Comparison of ENCODE assay signal across 18 cellular contexts in genomic region chr1:29832471-29832870, GRCh38.
"Had no signal": no experiment of that assay in that cellular context is flagged by ENCODE, and none has a peak within 500 bp of the region (broad histone marks: within the 10 kb centered on the region; RNA-seq: fewer than 3 reads in every experiment).

No MANE protein-coding gene starts in this region.

- H3K9me3 ChIP-seq: breast epithelium had no signal

- H3K27ac ChIP-seq: breast epithelium, KMS-11 had no signal

- ATAC-seq: activated CD4-positive, CD25-positive, alpha-beta regulatory T cell treated with anti-CD3 and anti-CD28 coated beads, Interleukin-2, amount 50 U/mL, for 24 hours; PC-3 had no signal

- DNase-seq: activated CD4-positive, alpha-beta T cell treated with anti-CD3 and anti-CD28 coated beads for 4 hours; activated effector memory CD4-positive, alpha-beta T cell treated with Interleukin-2 at 50 U/mL for 16 hours; activated naive CD4-positive, alpha-beta T cell; activated T-cell treated with anti-CD3 and anti-CD28 coated beads, Interleukin-2, amount 50 U/mL, for 24 hours; aorta; central memory CD4-positive, alpha-beta T cell; NCI-H1092; NCI-H1417; NCI-H2029; NCI-H2107; NCI-H2171 treated with DMSO at 0.1 percent for 48 hours; NCI-H226; NCI-H526; PC-3; SHP77 treated with DMSO at 0.1 percent for 48 hours had no signal

- H3K4me3 ChIP-seq: breast epithelium had no signal

- H3K36me3 ChIP-seq: breast epithelium had no signal

- H3K4me1 ChIP-seq: breast epithelium had no signal
